Comparison of ENCODE assay signal across 25 cellular contexts in the genomic region with DNA sequence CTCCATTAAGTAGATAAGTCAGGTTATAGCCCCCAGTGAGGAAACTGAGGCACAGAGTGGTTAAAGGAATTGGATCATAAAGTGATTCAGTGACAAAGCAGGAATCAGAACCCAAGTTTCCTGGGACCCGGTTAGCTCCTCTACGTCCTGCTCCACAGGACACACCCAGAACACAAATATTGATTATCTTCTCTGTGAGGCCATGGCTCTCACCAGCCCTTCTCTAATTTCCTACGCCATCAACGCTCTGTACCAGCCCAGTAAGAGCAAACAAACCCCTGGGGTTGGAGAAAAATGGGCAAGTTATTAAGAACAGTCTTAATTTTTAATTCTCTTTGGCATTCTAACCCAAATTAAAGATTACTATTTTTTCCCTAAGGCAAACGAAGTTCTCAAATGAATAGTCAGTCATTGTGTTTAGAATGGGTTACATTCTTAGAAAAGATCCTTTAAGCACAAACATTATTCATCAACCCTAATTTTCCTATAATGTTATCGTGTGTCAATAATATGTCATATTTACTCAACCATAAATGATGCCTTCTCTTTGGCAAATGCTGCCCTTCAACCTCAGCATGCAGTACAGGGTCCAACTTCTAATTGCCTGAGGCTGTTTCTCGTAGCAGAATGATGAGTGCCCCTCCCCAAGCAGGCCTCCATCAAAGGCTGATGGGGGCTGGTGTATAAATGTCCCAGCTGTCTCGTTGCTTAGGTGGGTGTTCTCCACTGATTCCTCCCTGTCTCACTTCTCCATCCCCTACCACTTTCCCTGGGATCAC. TPM values are rescaled to one million over a fixed set of nuclear protein-coding genes. Genes with fewer than 3 reads are reported as not detected.
DNase-seq lines count a peak whose midpoint lies in the region; ATAC-seq, FAIRE-seq and TF ChIP-seq lines count a peak whose summit lies in the region.
"Had no signal": no experiment of that assay in that cellular context is flagged by ENCODE, and none has a peak within 500 bp of the region (broad histone marks: within the 10 kb centered on the region; RNA-seq: fewer than 3 reads in every experiment).

No MANE protein-coding gene starts in this region.

- H2BK5ac ChIP-seq in neuronal stem cell (ENCODE audit: low read length), result no peak overlapping the region

- H3K27ac Mint-ChIP-seq in chondrocyte (ENCODE audit: unreplicated experiment), result no peak overlapping the region
- H3K27ac Mint-ChIP-seq: activated CD4-positive, alpha-beta memory T cell treated with anti-CD3 and anti-CD28 coated beads, Interleukin-2, amount 10 ng/mL, durations not matched to agents 7 days and 5 days; GM23338 had no signal

- H3K36me3 ChIP-seq in small intestine (ENCODE audit: control insufficient read depth in 2 of 2, insufficient read depth in 2 of 2, low read length in 2 of 2), result peaks cover 0 to 4% of the 10 kb centered on the region in 2 donors
- H3K36me3 ChIP-seq in neuronal stem cell (replicated peaks in 1 of 2; ENCODE audit: control insufficient read depth in 2 of 2, insufficient read depth in 2 of 2, low read length in 2 of 2), result no peaks in the 10 kb centered on the region
- H3K36me3 ChIP-seq: BE2C, MG63 had no signal

- H3K4me3 ChIP-seq in small intestine (ENCODE audit: low read depth in 1 of 2, low read length in 2 of 2) (no peak overlapping the region), neuronal stem cell (ENCODE audit: low read length in 2 of 2) (no peak overlapping the region)
- H3K4me3 ChIP-seq: A549, GM23338, MG63, smooth muscle cell had no signal

- no peak overlapping the region for H3K9ac ChIP-seq in neuronal stem cell (ENCODE audit: low read depth, low read length, poor library complexity)

- H3K27me3 ChIP-seq in small intestine (ENCODE audit: control insufficient read depth in 2 of 2, insufficient read depth in 2 of 2, low read length in 2 of 2) (no peaks in the 10 kb centered on the region), neuronal stem cell (ENCODE audit: control insufficient read depth in 3 of 3, insufficient read depth in 3 of 3, low read depth in 1 of 3, low read length in 3 of 3) (peaks cover 0 to 40% (median 0%) of the 10 kb centered on the region in 3 experiments)
- H3K27me3 ChIP-seq: BE2C, MG63 had no signal

- no peak overlapping the region for H3K14ac ChIP-seq in neuronal stem cell (ENCODE audit: low read length)

- no peaks in the 10 kb centered on the region for H3K9me3 Mint-ChIP-seq in chondrocyte (ENCODE audit: low read depth)
- H3K9me3 Mint-ChIP-seq: activated CD4-positive, alpha-beta memory T cell treated with anti-CD3 and anti-CD28 coated beads, Interleukin-2, amount 10 ng/mL, durations not matched to agents 7 days and 5 days; GM23338; naive thymus-derived CD4-positive, alpha-beta T cell had no signal

- H2BK120ac ChIP-seq in neuronal stem cell (ENCODE audit: low read depth, low read length), result no peak overlapping the region

- no peak overlapping the region for H4K8ac ChIP-seq in neuronal stem cell (ENCODE audit: low read depth, low read length)

- no peak for ATAC-seq in HG03139 (IDR thresholded peaks at IDR 0.05; ENCODE audit: unreplicated experiment)
- ATAC-seq: A549; GM23338; naive thymus-derived CD4-positive, alpha-beta T cell; Panc1 had no signal

- no peak overlapping the region for H3K23ac ChIP-seq in neuronal stem cell (ENCODE audit: low read depth, low read length, poor library complexity)

- 13 to 57% (median 35%) methylated on average over 8 of the region's 8 CpGs for WGBS in small intestine, 3 donors
- WGBS in neuronal stem cell (ENCODE audit: extremely low coverage in 2 of 2, insufficient read length in 2 of 2, insufficient replicate concordance in 1 of 2), 2 donors, result no CpG with 5 or more reads among the region's 8 CpGs

- H3K9me3 ChIP-seq in small intestine (ENCODE audit: control insufficient read depth, low read depth), result no peaks in the 10 kb centered on the region
- H3K9me3 ChIP-seq in neuronal stem cell (replicated peaks in 1 of 2; ENCODE audit: control insufficient read depth in 2 of 2, insufficient read depth in 1 of 2, low read depth in 1 of 2, low read length in 2 of 2), result no peaks in the 10 kb centered on the region
- H3K9me3 ChIP-seq: A549, BE2C, MG63 had no signal

- no peak overlapping the region for H2BK12ac ChIP-seq in neuronal stem cell (ENCODE audit: low read length)

- no peak overlapping the region for H4K91ac ChIP-seq in neuronal stem cell (ENCODE audit: low read depth, low read length, poor library complexity)

- H3K18ac ChIP-seq in neuronal stem cell (ENCODE audit: low read length), result no peak overlapping the region

- H3K36me3 Mint-ChIP-seq in chondrocyte (ENCODE audit: low read depth), result peaks cover 6% of the 10 kb centered on the region
- H3K36me3 Mint-ChIP-seq: naive thymus-derived CD4-positive, alpha-beta T cell had no signal

- H3K27me3 Mint-ChIP-seq in chondrocyte (ENCODE audit: low read depth), result no peaks in the 10 kb centered on the region
- H3K27me3 Mint-ChIP-seq: naive thymus-derived CD4-positive, alpha-beta T cell had no signal

- no peak overlapping the region for H2BK15ac ChIP-seq in neuronal stem cell (ENCODE audit: low read length)

- H3K4me1 ChIP-seq in small intestine (ENCODE audit: control insufficient read depth in 2 of 2, insufficient read depth in 1 of 2, low read depth in 1 of 2, low read length in 1 of 2) (peaks cover 4 to 12% of the 10 kb centered on the region in 2 donors), neuronal stem cell (ENCODE audit: control insufficient read depth in 2 of 2, insufficient read depth in 1 of 2, low read depth in 1 of 2, low read length in 2 of 2) (peaks cover 4 to 7% of the 10 kb centered on the region in 2 donors)

- H3K27ac ChIP-seq in VCaP, result peak overlapping the region; percentile 42
- H3K27ac ChIP-seq in small intestine (ENCODE audit: low read depth in 1 of 2, low read length in 1 of 2), result peak overlapping the region; percentile 58 to 66
- H3K27ac ChIP-seq in neuronal stem cell (replicated peaks; ENCODE audit: low read length), result no peak overlapping the region
- H3K27ac ChIP-seq: A549 had no signal

- no peak overlapping the region for H2AK5ac ChIP-seq in neuronal stem cell (ENCODE audit: low read depth, low read length)

- peaks cover 12% of the 10 kb centered on the region for H3K4me1 Mint-ChIP-seq in chondrocyte (ENCODE audit: low read depth)

- no peak for FAIRE-seq in small intestine (lab: Jason Lieb, UNC)
- FAIRE-seq: A549, urothelium cell line had no signal

- H3K79me1 ChIP-seq in neuronal stem cell (ENCODE audit: low read depth, low read length), result no peaks in the 10 kb centered on the region

- no peak for TF ChIP-seq CTCF in VCaP (conservative IDR thresholded peaks at IDR 0.05)
- no peak for TF ChIP-seq CTCF in chondrocyte (IDR thresholded peaks at IDR 0.05)

- no peak overlapping the region for H3K4me2 ChIP-seq in neuronal stem cell (ENCODE audit: insufficient read depth, low read length, poor library complexity, severe bottlenecking)
- H3K4me2 ChIP-seq: A549, GM23338, smooth muscle cell had no signal

- no peak overlapping the region for H2AFZ ChIP-seq in neuronal stem cell (ENCODE audit: low read length)
- H2AFZ ChIP-seq: GM23338 had no signal

- peak; percentile 10 for DNase-seq in NCI-H345 (lab: John Stamatoyannopoulos, UW)
- no peak for DNase-seq in NCI-H345 treated with DMSO at 0.1 percent for 48 hours (lab: John Stamatoyannopoulos, UW; ENCODE audit: unreplicated experiment)
- DNase-seq in NCI-H1417 (lab: John Stamatoyannopoulos, UW), result peak in 2 of 3 experiments; percentile 49 to 88
- DNase-seq in small intestine, result peak; percentile 94
- DNase-seq in chondrocyte (ENCODE audit: low spot score), result no peak
- DNase-seq in neuronal stem cell (ENCODE audit: low spot score), result no peak
- DNase-seq: activated CD4-positive, alpha-beta memory T cell treated with anti-CD3 and anti-CD28 coated beads, Interleukin-2, amount 10 ng/mL, durations not matched to agents 7 days and 5 days; activated gamma-delta T cell treated with Interleukin-2 at 50 U/mL for 16 hours; BE2C; cerebellar nuclear complex; head of caudate nucleus; KBM-7; MG63; naive thymus-derived CD4-positive, alpha-beta T cell; NCI-H187 treated with DMSO at 0.1 percent for 48 hours; NCI-H2227 treated with DMSO at 0.1 percent for 48 hours; stimulated activated CD4-positive, alpha-beta T cell treated with anti-CD3 and anti-CD28 coated beads, Interleukin-2, amount 100 ng/mL, for 24 hours; substantia nigra had no signal

- no peak overlapping the region for H3K4ac ChIP-seq in neuronal stem cell (ENCODE audit: low read length)

- H3K4me3 Mint-ChIP-seq in chondrocyte (ENCODE audit: unreplicated experiment), result no peak overlapping the region
- H3K4me3 Mint-ChIP-seq: activated CD4-positive, alpha-beta memory T cell treated with anti-CD3 and anti-CD28 coated beads, Interleukin-2, amount 10 ng/mL, durations not matched to agents 7 days and 5 days; GM23338; naive thymus-derived CD4-positive, alpha-beta T cell had no signal

RNA-seq across cellular contexts. Expression of a gene that starts 25.4 kb away (rescaled TPM):
- 10 to 100 TPM; 30.3 to 91.1 (median 34.0) TPM for polyA plus RNA-seq in small intestine
- total RNA-seq in chondrocyte, result 178 to 192 TPM (median 189 TPM) in 3 replicates
- polyA plus RNA-seq in neuronal stem cell (2013, experiment 1 of 2), result 37.0 TPM
- 37.5 TPM for polyA plus RNA-seq in neuronal stem cell (2013, experiment 2 of 2)

Comparison
In these comparisons a context has a peak if more than half of its experiments do, and no peak if none do; other contexts are left out.
1. DNase-seq: peak in NCI-H345 (single experiment), NCI-H1417 (2 of 3) and small intestine (single experiment); none in NCI-H345 treated with DMSO at 0.1 percent for 48 hours (single experiment), chondrocyte (single experiment) and neuronal stem cell (single experiment).